1 cellular context compared by ENCODE assay signal in the genomic region with DNA sequence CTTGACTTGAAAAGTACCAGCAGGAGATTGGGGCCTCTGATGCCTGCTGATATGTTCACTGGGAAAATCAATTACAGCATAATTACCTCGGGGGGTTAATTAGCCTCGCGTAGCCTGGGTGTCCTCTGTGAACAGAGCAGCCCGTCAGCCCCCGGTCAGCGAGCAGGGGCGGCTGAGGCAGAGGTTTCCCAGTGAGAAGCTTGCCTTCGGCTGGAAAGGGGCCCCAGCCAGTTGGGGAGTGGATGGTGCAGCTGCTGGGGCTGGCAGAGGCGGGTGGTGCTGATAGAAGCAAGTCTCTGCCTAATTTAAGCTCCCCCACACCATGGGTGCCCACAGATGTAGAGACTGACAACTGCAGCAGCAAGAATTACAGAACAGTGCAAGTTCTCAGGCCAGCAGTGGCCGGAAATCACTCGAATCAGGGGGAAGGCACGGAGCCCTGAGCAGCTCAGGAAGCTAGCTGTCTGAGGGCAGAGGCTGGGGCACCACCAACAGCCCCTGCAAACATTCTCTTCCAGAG.
TF ChIP-seq lines count a peak whose summit lies in the region.

No MANE protein-coding gene starts in this region.

TF ChIP-seq in WTC11, 78 proteins besides CTCF, POLR2A, EP300 and RAD21 (continued from another document):
- no peak for TF ChIP-seq E2F1 (CRISPR knock-in tag; IDR thresholded peaks at IDR 0.05)
- no peak for TF ChIP-seq ATF1 (CRISPR knock-in tag; IDR thresholded peaks at IDR 0.05)
